18 cellular contexts compared by ENCODE assay signal in the genomic region with DNA sequence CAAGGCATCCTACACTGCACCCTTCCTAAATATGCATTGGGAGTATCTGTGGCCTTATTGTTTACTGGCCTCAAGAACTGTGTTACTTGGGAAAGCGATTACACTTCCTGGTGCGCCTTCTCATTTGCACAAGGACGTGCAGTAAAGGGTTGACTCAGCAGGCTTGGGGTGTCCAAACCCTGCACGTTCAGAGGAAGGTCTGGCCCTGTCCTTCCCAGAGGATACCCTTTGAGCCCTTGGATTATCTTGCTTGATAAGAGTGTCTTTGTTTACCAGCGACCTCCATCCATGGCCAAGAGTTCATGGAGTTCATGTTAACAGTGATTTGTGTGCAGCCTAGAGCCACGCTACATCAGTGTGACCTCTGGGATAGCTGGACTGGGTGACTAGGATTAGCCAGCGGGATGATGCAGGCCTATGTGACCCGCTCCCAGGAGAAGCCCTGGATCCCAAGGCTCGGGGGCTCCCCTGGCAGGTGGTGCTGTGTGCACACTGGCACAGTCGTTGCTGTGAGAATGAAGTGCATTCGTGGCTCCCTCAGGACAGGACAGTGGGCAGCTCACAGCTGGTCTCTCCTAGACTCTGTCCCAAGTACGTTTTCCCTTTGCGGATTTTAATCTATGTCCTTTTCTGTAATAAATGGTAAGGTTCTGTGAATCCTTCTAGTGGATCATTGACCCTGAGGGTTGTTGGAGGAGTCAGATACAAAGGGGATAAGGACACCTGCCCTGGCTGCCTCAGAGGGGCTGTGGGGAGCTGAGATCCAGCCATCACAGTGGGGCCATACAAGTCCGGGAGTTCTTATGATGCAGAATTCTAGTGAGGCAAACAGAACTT.
DNase-seq lines count a peak whose midpoint lies in the region; ATAC-seq and TF ChIP-seq lines count a peak whose summit lies in the region.
"Had no signal": no experiment of that assay in that cellular context is flagged by ENCODE, and none has a peak within 500 bp of the region (broad histone marks: within the 10 kb centered on the region; RNA-seq: fewer than 3 reads in every experiment).

No MANE protein-coding gene starts in this region.

- DNase-seq in GM23338 (ENCODE audit: low spot score): peak; percentile 0
- peak; percentile 35 for DNase-seq in ecto neural progenitor cell (ENCODE audit: low spot score)
- DNase-seq in stimulated activated effector memory CD8-positive, alpha-beta T cell treated with anti-CD3 and anti-CD28 coated beads, Interleukin-12 subunit alpha, Interleukin-12 subunit beta, amount 100 ng/mL, for 72 hours (ENCODE audit: low spot score in 2 of 2): no peak
- DNase-seq in T-helper 1 cell: no peak
- DNase-seq in NK-92 (lab: John Stamatoyannopoulos, UW; ENCODE audit: unreplicated experiment): no peak
- DNase-seq: CD4-positive, alpha-beta T cell; GF-D8; H9; NCI-H1417 treated with DMSO at 0.1 percent for 48 hours; NCI-H187 treated with DMSO at 0.1 percent for 48 hours; NCI-H226; NCI-H524; PC-3 had no signal

- H3K9me2 ChIP-seq in GM23338 (ENCODE audit: insufficient read depth): no peaks in the 10 kb centered on the region

- H3K9ac ChIP-seq in liver (ENCODE audit: low read depth in 1 of 2, low read length in 2 of 2): no peak overlapping the region
- H3K9ac ChIP-seq: KMS-11 had no signal

- H2AFZ ChIP-seq in GM23338: no peak overlapping the region; the same call in 1 of the 2 replicates

- no peaks in the 10 kb centered on the region for H3F3A ChIP-seq in GM23338 (replicated peaks; ENCODE audit: low read depth)

- H3K27ac Mint-ChIP-seq in GM23338: no peak overlapping the region
- H3K27ac Mint-ChIP-seq in stimulated activated effector memory CD8-positive, alpha-beta T cell treated with anti-CD3 and anti-CD28 coated beads, Interleukin-12 subunit alpha, Interleukin-12 subunit beta, amount 100 ng/mL, for 72 hours: no peak overlapping the region
- H3K27ac Mint-ChIP-seq: CD4-positive, alpha-beta T cell had no signal

- no peak overlapping the region for H3K27ac ChIP-seq in GM23338 (ENCODE audit: low read depth)
- H3K27ac ChIP-seq in liver (ENCODE audit: low read depth in 1 of 2, low read length in 2 of 2): peak overlapping the region in 1 of 2 donors; percentile 32
- H3K27ac ChIP-seq: KMS-11, RWPE1 had no signal

- H3K9me3 ChIP-seq in liver (ENCODE audit: control insufficient read depth in 4 of 4, low read length in 3 of 4): no peaks in the 10 kb centered on the region

- no peak for ATAC-seq in GM23338
- peak; percentile 4 for ATAC-seq in stimulated activated effector memory CD8-positive, alpha-beta T cell treated with anti-CD3 and anti-CD28 coated beads, Interleukin-12 subunit alpha, Interleukin-12 subunit beta, amount 100 ng/mL, for 72 hours
- ATAC-seq in GM21619 (IDR thresholded peaks at IDR 0.05; ENCODE audit: unreplicated experiment): no peak
- ATAC-seq in GM18505 (IDR thresholded peaks at IDR 0.05; ENCODE audit: unreplicated experiment): no peak
- ATAC-seq: PC-3 had no signal

- TF ChIP-seq CTCF in GM23338 (conservative IDR thresholded peaks at IDR 0.05; ENCODE audit: low read depth in 2 of 2) (no peak), liver (IDR thresholded peaks at IDR 0.05; ENCODE audit: low read depth, low read length, missing input control) (no peak)

- no peaks in the 10 kb centered on the region for H3K79me2 ChIP-seq in GM23338 (replicated peaks; ENCODE audit: insufficient read depth)

- no peaks in the 10 kb centered on the region for H4K20me1 ChIP-seq in GM23338 (replicated peaks; ENCODE audit: insufficient read depth)

- H3K9me3 Mint-ChIP-seq in GM23338: no peaks in the 10 kb centered on the region
- H3K9me3 Mint-ChIP-seq in stimulated activated effector memory CD8-positive, alpha-beta T cell treated with anti-CD3 and anti-CD28 coated beads, Interleukin-12 subunit alpha, Interleukin-12 subunit beta, amount 100 ng/mL, for 72 hours: no peaks in the 10 kb centered on the region
- H3K9me3 Mint-ChIP-seq: CD4-positive, alpha-beta T cell; H9 had no signal

- no peak overlapping the region for H3K4me2 ChIP-seq in GM23338
- H3K4me2 ChIP-seq: KMS-11 had no signal

- no peak overlapping the region for H3K4me3 Mint-ChIP-seq in GM23338
- no peak overlapping the region for H3K4me3 Mint-ChIP-seq in stimulated activated effector memory CD8-positive, alpha-beta T cell treated with anti-CD3 and anti-CD28 coated beads, Interleukin-12 subunit alpha, Interleukin-12 subunit beta, amount 100 ng/mL, for 72 hours
- H3K4me3 Mint-ChIP-seq: CD4-positive, alpha-beta T cell; H9 had no signal

- no peaks in the 10 kb centered on the region for H3K27me3 Mint-ChIP-seq in GM23338 (ENCODE audit: insufficient read depth, low read depth, poor library complexity)

- no peaks in the 10 kb centered on the region for H3K27me3 ChIP-seq in GM23338 (ENCODE audit: insufficient read depth)
- H3K27me3 ChIP-seq in liver (ENCODE audit: control insufficient read depth in 4 of 4, insufficient read depth in 4 of 4, low read length in 3 of 4): no peaks in the 10 kb centered on the region

- TF ChIP-seq RAD21 in liver (IDR thresholded peaks at IDR 0.05): peak; percentile 53 to 56

- H3K36me3 ChIP-seq in GM23338 (ENCODE audit: insufficient read depth): no peaks in the 10 kb centered on the region
- no peaks in the 10 kb centered on the region for H3K36me3 ChIP-seq in liver (ENCODE audit: control insufficient read depth in 4 of 4, insufficient read depth in 3 of 4, low read depth in 1 of 4, low read length in 3 of 4)

- 45% methylated on average over 14 of the region's 14 CpGs for WGBS in liver

- H3K36me3 Mint-ChIP-seq in GM23338 (ENCODE audit: low read depth): no peaks in the 10 kb centered on the region
- no peaks in the 10 kb centered on the region for H3K36me3 Mint-ChIP-seq in stimulated activated effector memory CD8-positive, alpha-beta T cell treated with anti-CD3 and anti-CD28 coated beads, Interleukin-12 subunit alpha, Interleukin-12 subunit beta, amount 100 ng/mL, for 72 hours

- TF ChIP-seq POLR2A in GM18505 (IDR thresholded peaks at IDR 0.05; ENCODE audit: borderline replicate concordance, extremely low read depth, insufficient read depth, insufficient read length): no peak

- H3K4me3 ChIP-seq in GM23338 (no peak overlapping the region), liver (ENCODE audit: low read depth in 1 of 3, low read length in 3 of 3) (no peak overlapping the region)

- H3K4me1 Mint-ChIP-seq in GM23338: peaks cover 11% of the 10 kb centered on the region
- H3K4me1 Mint-ChIP-seq in stimulated activated effector memory CD8-positive, alpha-beta T cell treated with anti-CD3 and anti-CD28 coated beads, Interleukin-12 subunit alpha, Interleukin-12 subunit beta, amount 100 ng/mL, for 72 hours: no peaks in the 10 kb centered on the region

- H3K4me1 ChIP-seq in GM23338 (ENCODE audit: insufficient read depth): no peaks in the 10 kb centered on the region
- H3K4me1 ChIP-seq in liver (ENCODE audit: control insufficient read depth in 4 of 4, insufficient read depth in 4 of 4, low read length in 3 of 4): peaks cover 12 to 36% (median 23%) of the 10 kb centered on the region in 4 donors

TF ChIP-seq in GM23338, 12 proteins besides CTCF, POLR2A, EP300 and RAD21 (continues in another document):
- TF ChIP-seq, protein P1, sequence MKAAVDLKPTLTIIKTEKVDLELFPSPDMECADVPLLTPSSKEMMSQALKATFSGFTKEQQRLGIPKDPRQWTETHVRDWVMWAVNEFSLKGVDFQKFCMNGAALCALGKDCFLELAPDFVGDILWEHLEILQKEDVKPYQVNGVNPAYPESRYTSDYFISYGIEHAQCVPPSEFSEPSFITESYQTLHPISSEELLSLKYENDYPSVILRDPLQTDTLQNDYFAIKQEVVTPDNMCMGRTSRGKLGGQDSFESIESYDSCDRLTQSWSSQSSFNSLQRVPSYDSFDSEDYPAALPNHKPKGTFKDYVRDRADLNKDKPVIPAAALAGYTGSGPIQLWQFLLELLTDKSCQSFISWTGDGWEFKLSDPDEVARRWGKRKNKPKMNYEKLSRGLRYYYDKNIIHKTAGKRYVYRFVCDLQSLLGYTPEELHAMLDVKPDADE (IDR thresholded peaks at IDR 0.05): no peak
- TF ChIP-seq EZH2 (IDR thresholded peaks at IDR 0.05; ENCODE audit: low read depth, unreplicated experiment): no peak

TF ChIP-seq in liver, 16 proteins besides CTCF, POLR2A, EP300 and RAD21 (continues in another document):
- TF ChIP-seq, protein P2, sequence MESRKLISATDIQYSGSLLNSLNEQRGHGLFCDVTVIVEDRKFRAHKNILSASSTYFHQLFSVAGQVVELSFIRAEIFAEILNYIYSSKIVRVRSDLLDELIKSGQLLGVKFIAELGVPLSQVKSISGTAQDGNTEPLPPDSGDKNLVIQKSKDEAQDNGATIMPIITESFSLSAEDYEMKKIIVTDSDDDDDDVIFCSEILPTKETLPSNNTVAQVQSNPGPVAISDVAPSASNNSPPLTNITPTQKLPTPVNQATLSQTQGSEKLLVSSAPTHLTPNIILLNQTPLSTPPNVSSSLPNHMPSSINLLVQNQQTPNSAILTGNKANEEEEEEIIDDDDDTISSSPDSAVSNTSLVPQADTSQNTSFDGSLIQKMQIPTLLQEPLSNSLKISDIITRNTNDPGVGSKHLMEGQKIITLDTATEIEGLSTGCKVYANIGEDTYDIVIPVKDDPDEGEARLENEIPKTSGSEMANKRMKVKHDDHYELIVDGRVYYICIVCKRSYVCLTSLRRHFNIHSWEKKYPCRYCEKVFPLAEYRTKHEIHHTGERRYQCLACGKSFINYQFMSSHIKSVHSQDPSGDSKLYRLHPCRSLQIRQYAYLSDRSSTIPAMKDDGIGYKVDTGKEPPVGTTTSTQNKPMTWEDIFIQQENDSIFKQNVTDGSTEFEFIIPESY (IDR thresholded peaks at IDR 0.05): peak; percentile 46
- TF ChIP-seq EGR1 (IDR thresholded peaks at IDR 0.05; ENCODE audit: low read depth in 2 of 2): no peak
- TF ChIP-seq YY1 (IDR thresholded peaks at IDR 0.05): peak; percentile 78
- peak; percentile 88 for TF ChIP-seq FOXA1 (IDR thresholded peaks at IDR 0.05)
- TF ChIP-seq, protein P3, sequence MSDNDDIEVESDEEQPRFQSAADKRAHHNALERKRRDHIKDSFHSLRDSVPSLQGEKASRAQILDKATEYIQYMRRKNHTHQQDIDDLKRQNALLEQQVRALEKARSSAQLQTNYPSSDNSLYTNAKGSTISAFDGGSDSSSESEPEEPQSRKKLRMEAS (IDR thresholded peaks at IDR 0.05): peak; percentile 82

Comparison
In these comparisons a context has a peak if more than half of its experiments do, and no peak if none do; other contexts are left out.
1. DNase-seq: peak in GM23338 (single experiment) and ecto neural progenitor cell (single experiment); none in stimulated activated effector memory CD8-positive, alpha-beta T cell treated with anti-CD3 and anti-CD28 coated beads, Interleukin-12 subunit alpha, Interleukin-12 subunit beta, amount 100 ng/mL, for 72 hours (0 of 2), T-helper 1 cell (0 of 5) and NK-92 (single experiment).